14 cellular contexts compared by ENCODE assay signal in genomic region chr6:84410377-84410776, GRCh38.
DNase-seq lines count a peak whose midpoint lies in the region; ATAC-seq lines count a peak whose summit lies in the region.
"Had no signal": no experiment of that assay in that cellular context is flagged by ENCODE, and none has a peak within 500 bp of the region (broad histone marks: within the 10 kb centered on the region; RNA-seq: fewer than 3 reads in every experiment).

No MANE protein-coding gene starts in this region.

- peak; percentile 83 for DNase-seq in NCI-H2107 treated with DMSO at 0.1 percent for 48 hours (lab: John Stamatoyannopoulos, UW; ENCODE audit: unreplicated experiment)
- no peak for DNase-seq in NCI-H2107 (lab: John Stamatoyannopoulos, UW)
- DNase-seq in NCI-H2081 (lab: John Stamatoyannopoulos, UW) = peak; percentile 80 to 97
- peak; percentile 63 for DNase-seq in NCI-H774 (lab: John Stamatoyannopoulos, UW)
- no peak for DNase-seq in HAP-1 (ENCODE audit: low spot score in 2 of 2)
- no peak for DNase-seq in occipital lobe (lab: John Stamatoyannopoulos, UW)
- DNase-seq: CD8-positive, alpha-beta T cell; H7; NCI-H2171 treated with DMSO at 0.1 percent for 48 hours; NCI-H510A treated with DMSO at 0.1 percent for 48 hours; PC-3; T1000 had no signal

- in situ Hi-C loops in HAP-1 (cut with MboI; ENCODE audit: low sequenced_read_pairs) = no loop called here

- H3K27me3 ChIP-seq in HAP-1 (ENCODE audit: low read depth) = no peaks in the 10 kb centered on the region; the same call in 1 of the 2 replicates

- H3K4me3 ChIP-seq in HAP-1 = no peak overlapping the region

- H3K36me3 ChIP-seq in HAP-1 (replicated peaks) = no peaks in the 10 kb centered on the region

- H3K4me1 ChIP-seq in HAP-1 = no peaks in the 10 kb centered on the region

- no peaks in the 10 kb centered on the region for H3K9me3 ChIP-seq in HAP-1

- ATAC-seq in GM19035 (IDR thresholded peaks at IDR 0.05; ENCODE audit: unreplicated experiment) (no peak), HG03520 (IDR thresholded peaks at IDR 0.05; ENCODE audit: unreplicated experiment) (no peak)
- ATAC-seq: CD8-positive, alpha-beta T cell had no signal

Comparison
In these comparisons a context has a peak if more than half of its experiments do, and no peak if none do; other contexts are left out.
1. DNase-seq: peak in NCI-H2107 treated with DMSO at 0.1 percent for 48 hours (single experiment), NCI-H2081 (2 of 2) and NCI-H774 (single experiment); none in NCI-H2107 (single experiment), HAP-1 (0 of 2) and occipital lobe (single experiment).